8 cellular contexts compared by ENCODE assay signal in genomic region chr15:61726166-61726565, GRCh38.
"Had no signal": no experiment of that assay in that cellular context is flagged by ENCODE, and none has a peak within 500 bp of the region (broad histone marks: within the 10 kb centered on the region; RNA-seq: fewer than 3 reads in every experiment).

No MANE protein-coding gene starts in this region.

- H3K36me3 ChIP-seq: HAP-1 had no signal

- H3K9ac ChIP-seq: GM23248 had no signal

- H3K9me3 ChIP-seq: HAP-1 had no signal

- H3K9me3 Mint-ChIP-seq: GM23338, H9 had no signal

- H3K27ac ChIP-seq: GM23248 had no signal

- H3K4me3 Mint-ChIP-seq: GM23338, H9, HFFc6 had no signal

- H3K4me2 ChIP-seq: GM23338 had no signal

- H3K4me3 ChIP-seq: GM23248, GM23338, HAP-1 had no signal

- H3K27ac Mint-ChIP-seq: GM23338, H9, HFFc6 had no signal

- DNase-seq: GM23248, GOT3, H7, H9, HCEC 1CT, HFFc6 had no signal
